In the genomic region with DNA sequence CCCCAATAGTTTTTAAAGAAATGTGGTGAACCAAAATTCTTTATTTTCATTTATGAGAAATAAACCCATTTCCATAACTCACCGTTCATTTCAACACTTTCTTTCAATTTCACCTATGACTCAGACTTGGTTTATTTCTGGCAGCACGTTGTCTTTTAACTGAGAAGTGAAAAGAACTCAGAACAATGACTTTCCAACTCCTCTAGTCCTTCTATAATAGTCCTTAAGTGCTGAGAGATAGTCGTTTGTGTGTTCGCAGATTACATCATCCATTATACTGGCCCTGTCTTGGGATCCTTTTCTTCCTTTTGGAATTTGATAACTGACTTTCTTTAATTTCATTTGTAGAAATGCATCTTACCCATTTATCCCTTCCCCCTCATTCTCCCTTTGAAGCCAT, we compare ENCODE assay signal across 10 cellular contexts.
DNase-seq lines count a peak whose midpoint lies in the region; ATAC-seq and TF ChIP-seq lines count a peak whose summit lies in the region.
"Had no signal": no experiment of that assay in that cellular context is flagged by ENCODE, and none has a peak within 500 bp of the region (broad histone marks: within the 10 kb centered on the region; RNA-seq: fewer than 3 reads in every experiment).

No MANE protein-coding gene starts in this region.

- no peaks in the 10 kb centered on the region for H3K27me3 Mint-ChIP-seq in activated CD4-positive, alpha-beta T cell treated with anti-CD3 and anti-CD28 coated beads, Interleukin-2, amount 10 ng/mL, durations not matched to agents 24 days and 14 days
- no peaks in the 10 kb centered on the region for H3K27me3 Mint-ChIP-seq in endothelial cell (ENCODE audit: unreplicated experiment)
- H3K27me3 Mint-ChIP-seq: brain had no signal

- peaks cover 25% of the 10 kb centered on the region for H3K4me1 Mint-ChIP-seq in activated CD4-positive, alpha-beta T cell treated with anti-CD3 and anti-CD28 coated beads, Interleukin-2, amount 10 ng/mL, durations not matched to agents 24 days and 14 days
- H3K4me1 Mint-ChIP-seq in endothelial cell (ENCODE audit: unreplicated experiment): peaks cover 3% of the 10 kb centered on the region

- H3K36me3 Mint-ChIP-seq in activated CD4-positive, alpha-beta T cell treated with anti-CD3 and anti-CD28 coated beads, Interleukin-2, amount 10 ng/mL, durations not matched to agents 24 days and 14 days (ENCODE audit: low read depth): no peaks in the 10 kb centered on the region
- H3K36me3 Mint-ChIP-seq in endothelial cell (ENCODE audit: low read depth, unreplicated experiment): no peaks in the 10 kb centered on the region
- H3K36me3 Mint-ChIP-seq: brain had no signal

- peak overlapping the region; percentile 79 for H3K27ac Mint-ChIP-seq in activated CD4-positive, alpha-beta T cell treated with anti-CD3 and anti-CD28 coated beads, Interleukin-2, amount 10 ng/mL, durations not matched to agents 24 days and 14 days
- H3K27ac Mint-ChIP-seq in endothelial cell (ENCODE audit: unreplicated experiment): no peak overlapping the region

- DNase-seq in activated CD4-positive, alpha-beta T cell treated with anti-CD3 and anti-CD28 coated beads, Interleukin-2, amount 10 ng/mL, durations not matched to agents 24 days and 14 days: no peak
- DNase-seq in activated CD4-positive, alpha-beta T cell treated with anti-CD3 and anti-CD28 coated beads for 48 hours: no peak
- DNase-seq in iris pigment epithelial cell (ENCODE audit: low read depth): peak; percentile 25
- no peak for DNase-seq in endothelial cell (ENCODE audit: low spot score)
- DNase-seq in SW 1271 (lab: John Stamatoyannopoulos, UW): no peak
- no peak for DNase-seq in NCI-H524 treated with DMSO at 0.1 percent for 48 hours (lab: John Stamatoyannopoulos, UW)
- DNase-seq: NCI-H1436 treated with DMSO at 0.1 percent for 48 hours had no signal

- no peaks in the 10 kb centered on the region for H3K9me3 Mint-ChIP-seq in activated CD4-positive, alpha-beta T cell treated with anti-CD3 and anti-CD28 coated beads, Interleukin-2, amount 10 ng/mL, durations not matched to agents 24 days and 14 days
- no peaks in the 10 kb centered on the region for H3K9me3 Mint-ChIP-seq in endothelial cell (ENCODE audit: unreplicated experiment)
- H3K9me3 Mint-ChIP-seq: brain had no signal

- ATAC-seq in GM21786 (IDR thresholded peaks at IDR 0.05; ENCODE audit: unreplicated experiment) (peak; percentile 87), HG03520 (IDR thresholded peaks at IDR 0.05; ENCODE audit: unreplicated experiment) (peak; percentile 76)

- intact Hi-C loops in activated CD4-positive, alpha-beta T cell treated with anti-CD3 and anti-CD28 coated beads, Interleukin-2, amount 10 ng/mL, durations not matched to agents 24 days and 14 days (cut with micrococcal nuclease): loop anchor here (1.0 to 5.0 kb wide), 4 partner anchors 96 to 364 kb away; no protein-coding TSS in a partner anchor

- H3K4me3 Mint-ChIP-seq in activated CD4-positive, alpha-beta T cell treated with anti-CD3 and anti-CD28 coated beads, Interleukin-2, amount 10 ng/mL, durations not matched to agents 24 days and 14 days: peak overlapping the region; percentile 46
- no peak overlapping the region for H3K4me3 Mint-ChIP-seq in endothelial cell (ENCODE audit: unreplicated experiment)
- H3K4me3 Mint-ChIP-seq: brain had no signal

- no peak for TF ChIP-seq CTCF in endothelial cell (IDR thresholded peaks at IDR 0.05; ENCODE audit: unreplicated experiment)
